ENCODE assay signal across 8 cellular contexts in genomic region chr1:40668769-40669525, GRCh38. TPM values are rescaled to one million over a fixed set of nuclear protein-coding genes. Genes with fewer than 3 reads are reported as not detected.
DNase-seq lines count a peak whose midpoint lies in the region; ATAC-seq lines count a peak whose summit lies in the region.

No MANE protein-coding gene starts in this region.

- intact Hi-C loops in activated CD4-positive, alpha-beta T cell treated with anti-CD3 and anti-CD28 coated beads for 36 hours (cut with DNase I, micrococcal nuclease): loop anchor here (1.0 to 5.0 kb wide), 8 partner anchors 22 to 527 kb away; partner anchors contain the start of genes NFYC (in 1 of the 2) and ZNF684 (in 1 of the 2)
- intact Hi-C loops in left colon (cut with DNase I, micrococcal nuclease): loop anchor here in 1 of 2 donors (10.0 kb wide), 1 partner anchor 54 kb away; no protein-coding TSS in a partner anchor

- H3K9me3 Mint-ChIP-seq in activated CD4-positive, alpha-beta T cell treated with anti-CD3 and anti-CD28 coated beads for 36 hours (ENCODE audit: low read depth): no peaks in the 10 kb centered on the region

- ATAC-seq in HG03196 (IDR thresholded peaks at IDR 0.05; ENCODE audit: unreplicated experiment) (peak; percentile 52), left colon (peak; percentile 59)
- ATAC-seq in activated CD4-positive, alpha-beta T cell treated with anti-CD3 and anti-CD28 coated beads for 36 hours: peak; percentile 58

- no peaks in the 10 kb centered on the region for H3K36me3 Mint-ChIP-seq in activated CD4-positive, alpha-beta T cell treated with anti-CD3 and anti-CD28 coated beads for 36 hours (ENCODE audit: low read depth)

- peak; percentile 63 for DNase-seq in NK-92 treated with Interleukin-12 subunit alpha and Interleukin-12 subunit beta, amount 100 ng/mL, for 24 hours (lab: John Stamatoyannopoulos, UW)
- DNase-seq in NK-92 (lab: John Stamatoyannopoulos, UW; ENCODE audit: unreplicated experiment): no peak
- DNase-seq in NCI-H460 (ENCODE audit: extremely low read depth, low read depth): peak; percentile 61
- DNase-seq in activated CD4-positive, alpha-beta T cell treated with anti-CD3 and anti-CD28 coated beads for 36 hours: peak; percentile 92
- peak; percentile 91 for DNase-seq in cerebellum (ENCODE audit: low spot score)
- DNase-seq in left colon: peak; percentile 81 to 88
- DNase-seq in stimulated activated CD4-positive, alpha-beta T cell treated with anti-CD3 and anti-CD28 coated beads, Interleukin-4, amount 100 ng/mL, for 1 hour: peak; percentile 86

- CTCF ChIA-PET in activated CD4-positive, alpha-beta T cell treated with anti-CD3 and anti-CD28 coated beads for 36 hours (lab: Charles Lee): interaction anchor here (1.0 to 2.8 kb wide), 9 partner anchors 11 to 136 kb away, joined by 3 to 21 read pairs (median 5); partner anchors contain the start of gene NFYC

- H3K4me3 Mint-ChIP-seq in activated CD4-positive, alpha-beta T cell treated with anti-CD3 and anti-CD28 coated beads for 36 hours: peak overlapping the region; percentile 46

- H3K4me1 Mint-ChIP-seq in activated CD4-positive, alpha-beta T cell treated with anti-CD3 and anti-CD28 coated beads for 36 hours: peaks cover 14% of the 10 kb centered on the region

- POLR2A ChIA-PET in activated CD4-positive, alpha-beta T cell treated with anti-CD3 and anti-CD28 coated beads for 36 hours (lab: Charles Lee): no interaction called here

- H3K27me3 Mint-ChIP-seq in activated CD4-positive, alpha-beta T cell treated with anti-CD3 and anti-CD28 coated beads for 36 hours: no peaks in the 10 kb centered on the region

- no peak overlapping the region for H3K27ac Mint-ChIP-seq in activated CD4-positive, alpha-beta T cell treated with anti-CD3 and anti-CD28 coated beads for 36 hours

RNA-seq across cellular contexts. Expression of gene RIMS3, which starts 3.5 kb away (rescaled TPM):
- 0.46 and 0.50 TPM in 2 replicates for total RNA-seq in NCI-H460 (2014; rRNA removed; shearing (Covaris generic))
- polyA plus RNA-seq in NCI-H460 (2014; cell fraction: nucleus; rRNA removed): 0.58 and 1.0 TPM in 2 replicates
- 1 to 10 TPM; 2.7 TPM for total RNA-seq in activated CD4-positive, alpha-beta T cell treated with anti-CD3 and anti-CD28 coated beads for 36 hours
- total RNA-seq in cerebellum (28.9 TPM), left colon (10 to 100 TPM in 1 of 2 donors, 1 to 10 TPM in 1; 6.4 to 15.6 TPM)

RNA-seq across cellular contexts. Expression of gene NFYC, which starts 22.6 kb away (rescaled TPM):
- total RNA-seq in NCI-H460 (2014; rRNA removed; shearing (Covaris generic)): 21.5 and 25.4 TPM in 2 replicates
- 15.9 and 20.9 TPM in 2 replicates for polyA plus RNA-seq in NCI-H460 (2014; cell fraction: nucleus; rRNA removed)
- 10 to 100 TPM; 53.6 to 85.4 TPM for total RNA-seq in activated CD4-positive, alpha-beta T cell treated with anti-CD3 and anti-CD28 coated beads for 36 hours
- total RNA-seq in cerebellum (41.5 TPM), left colon (10 to 100 TPM; 62.5 TPM)
